Comparison of ENCODE assay signal across 9 cellular contexts in genomic region chr7:66013938-66014337, GRCh38. TPM values are rescaled to one million over a fixed set of nuclear protein-coding genes. Genes with fewer than 3 reads are reported as not detected.
DNase-seq lines count a peak whose midpoint lies in the region; ATAC-seq and TF ChIP-seq lines count a peak whose summit lies in the region.
"Had no signal": no experiment of that assay in that cellular context is flagged by ENCODE, and none has a peak within 500 bp of the region (broad histone marks: within the 10 kb centered on the region; RNA-seq: fewer than 3 reads in every experiment).

No MANE protein-coding gene starts in this region.

- H3K27me3 Mint-ChIP-seq in Calu3 (ENCODE audit: unreplicated experiment) = no peaks in the 10 kb centered on the region

- no peak overlapping the region for H3K27ac ChIP-seq in lung (ENCODE audit: low read depth in 1 of 2, low read length in 1 of 2)

- H3K9me3 Mint-ChIP-seq in Calu3 (ENCODE audit: low read depth, unreplicated experiment) = no peaks in the 10 kb centered on the region
- H3K9me3 Mint-ChIP-seq: activated naive CD4-positive, alpha-beta T cell treated with anti-CD3 and anti-CD28 coated beads, Interleukin-2, amount 50 U/mL, for 24 hours had no signal

- in situ Hi-C loops in T47D (cut with HindIII; ENCODE audit: low pct_unique_long_range_greater_than_20kb, low sequenced_read_pairs) = no loop called here

- no peaks in the 10 kb centered on the region for H3K9me3 ChIP-seq in lung (ENCODE audit: control insufficient read depth in 2 of 2, insufficient read depth in 1 of 2, low read length in 1 of 2)

- no peaks in the 10 kb centered on the region for H3K36me3 ChIP-seq in lung (ENCODE audit: control insufficient read depth in 2 of 2, insufficient read depth in 2 of 2, low read length in 2 of 2)

- H3K27ac Mint-ChIP-seq in Calu3 (ENCODE audit: unreplicated experiment) = no peak overlapping the region
- H3K27ac Mint-ChIP-seq: activated naive CD4-positive, alpha-beta T cell treated with anti-CD3 and anti-CD28 coated beads, Interleukin-2, amount 50 U/mL, for 24 hours had no signal

- DNase-seq in Calu3 = peak; percentile 33
- peak; percentile 19 to 75 for DNase-seq in T47D (ENCODE audit: low read depth in 1 of 2, low spot score in 1 of 2)
- peak; percentile 56 for DNase-seq in lung (ENCODE audit: low spot score)

- BruUV-seq in Calu3 (replicated peaks; lab: Mats Ljungman, UMichigan) = no TSS peak

- H3K27me3 ChIP-seq in lung (ENCODE audit: control insufficient read depth, insufficient read depth) = no peaks in the 10 kb centered on the region

- 64 to 84% methylated on average over 5 of the region's 5 CpGs for WGBS in lung, 2 donors

- no peak overlapping the region for H3K4me3 ChIP-seq in lung

- CTCF ChIA-PET in Calu3 (lab: Charles Lee) = interaction anchor here (0.8 kb wide), 1 partner anchor 17 kb away, joined by 3 read pairs; no protein-coding TSS in a partner anchor

- no peaks in the 10 kb centered on the region for H3K4me1 ChIP-seq in lung (ENCODE audit: control insufficient read depth in 2 of 2, insufficient read depth in 2 of 2, low read length in 2 of 2)

- TF ChIP-seq CTCF in Calu3 (IDR thresholded peaks at IDR 0.05; ENCODE audit: unreplicated experiment) = no peak
- TF ChIP-seq CTCF in LNCAP (IDR thresholded peaks at IDR 0.05) = peak; percentile 62
- TF ChIP-seq CTCF in lung (IDR thresholded peaks at IDR 0.05; ENCODE audit: control extremely low read depth, extremely low read depth) = no peak

- intact Hi-C loops in Calu3 (cut with micrococcal nuclease; ENCODE audit: unreplicated experiment) = no loop called here

- peak; percentile 58 for ATAC-seq in lung (ENCODE audit: insufficient read depth, low FRiP score)
- ATAC-seq in GM21360 (IDR thresholded peaks at IDR 0.05; ENCODE audit: unreplicated experiment) = no peak
- ATAC-seq in GM21737 (IDR thresholded peaks at IDR 0.05; ENCODE audit: unreplicated experiment) = no peak
- ATAC-seq in HG02763 (IDR thresholded peaks at IDR 0.05; ENCODE audit: unreplicated experiment) = no peak
- no peak for ATAC-seq in HG03342 (IDR thresholded peaks at IDR 0.05; ENCODE audit: unreplicated experiment)

- H3K36me3 Mint-ChIP-seq in Calu3 (ENCODE audit: insufficient read depth, unreplicated experiment) = no peaks in the 10 kb centered on the region
- H3K36me3 Mint-ChIP-seq: activated naive CD4-positive, alpha-beta T cell treated with anti-CD3 and anti-CD28 coated beads, Interleukin-2, amount 50 U/mL, for 24 hours had no signal

- peaks cover 6% of the 10 kb centered on the region for H3K4me1 Mint-ChIP-seq in Calu3 (ENCODE audit: low read depth, unreplicated experiment)
- H3K4me1 Mint-ChIP-seq: activated naive CD4-positive, alpha-beta T cell treated with anti-CD3 and anti-CD28 coated beads, Interleukin-2, amount 50 U/mL, for 24 hours had no signal

- no peak overlapping the region for H3K4me3 Mint-ChIP-seq in Calu3 (ENCODE audit: low read depth, unreplicated experiment)
- H3K4me3 Mint-ChIP-seq: activated naive CD4-positive, alpha-beta T cell treated with anti-CD3 and anti-CD28 coated beads, Interleukin-2, amount 50 U/mL, for 24 hours had no signal

RNA-seq across cellular contexts. Expression of gene GUSB, which starts 31.9 kb away (rescaled TPM):
- 36.5 and 43.8 TPM in 2 replicates for total RNA-seq in Calu3 (2022)
- 10 to 100 TPM; 39.8 to 68.4 TPM for total RNA-seq in lung
- 10 to 100 TPM; 50.8 to 60.0 TPM for polyA plus RNA-seq in lung
